ENCODE assay signal across 8 cellular contexts in genomic region chr2:53987336-53987921, GRCh38. TPM values are rescaled to one million over a fixed set of nuclear protein-coding genes. Genes with fewer than 3 reads are reported as not detected.
DNase-seq lines count a peak whose midpoint lies in the region; ATAC-seq lines count a peak whose summit lies in the region.

No MANE protein-coding gene starts in this region.

- H3K9me3 Mint-ChIP-seq in activated T-helper 17 cell treated with anti-CD3 and anti-CD28 coated beads, Interleukin-2, amount 50 U/mL, for 72 hours: no peaks in the 10 kb centered on the region
- H3K9me3 Mint-ChIP-seq in memory B cell: peaks cover 1% of the 10 kb centered on the region

- no peaks in the 10 kb centered on the region for H3K4me1 Mint-ChIP-seq in activated T-helper 17 cell treated with anti-CD3 and anti-CD28 coated beads, Interleukin-2, amount 50 U/mL, for 72 hours
- H3K4me1 Mint-ChIP-seq in memory B cell: peaks cover 16% of the 10 kb centered on the region

- ATAC-seq in GM18909 (IDR thresholded peaks at IDR 0.05; ENCODE audit: poor library complexity, unreplicated experiment) (peak; percentile 50), HG03558 (IDR thresholded peaks at IDR 0.05; ENCODE audit: extremely low read depth, unreplicated experiment) (peak; percentile 68), memory B cell (ENCODE audit: low read depth) (peak; percentile 49), HG03095 (IDR thresholded peaks at IDR 0.05; ENCODE audit: unreplicated experiment) (no peak)
- ATAC-seq in activated T-helper 17 cell treated with anti-CD3 and anti-CD28 coated beads, Interleukin-2, amount 50 U/mL, for 72 hours (replicated peaks): peak; percentile 54

- H3K27me3 Mint-ChIP-seq in activated T-helper 17 cell treated with anti-CD3 and anti-CD28 coated beads, Interleukin-2, amount 50 U/mL, for 72 hours: no peaks in the 10 kb centered on the region
- H3K27me3 Mint-ChIP-seq in memory B cell: no peaks in the 10 kb centered on the region

- DNase-seq in memory B cell (ENCODE audit: low spot score in 2 of 2) (no peak), occipital lobe (lab: John Stamatoyannopoulos, UW) (no peak)
- DNase-seq in activated T-cell treated with anti-CD3 and anti-CD28 coated beads, Interleukin-2, amount 50 U/mL, for 48 hours: no peak
- DNase-seq in activated CD4-positive, alpha-beta T cell treated with anti-CD3 and anti-CD28 coated beads for 4 hours: no peak

- H3K36me3 Mint-ChIP-seq in activated T-helper 17 cell treated with anti-CD3 and anti-CD28 coated beads, Interleukin-2, amount 50 U/mL, for 72 hours (ENCODE audit: low read depth): no peaks in the 10 kb centered on the region
- H3K36me3 Mint-ChIP-seq in memory B cell: peaks cover 13% of the 10 kb centered on the region

- peak overlapping the region; percentile 16 for H3K27ac Mint-ChIP-seq in activated T-helper 17 cell treated with anti-CD3 and anti-CD28 coated beads, Interleukin-2, amount 50 U/mL, for 72 hours
- peak overlapping the region; percentile 8 for H3K27ac Mint-ChIP-seq in memory B cell

- H3K4me3 Mint-ChIP-seq in activated T-helper 17 cell treated with anti-CD3 and anti-CD28 coated beads, Interleukin-2, amount 50 U/mL, for 72 hours: no peak overlapping the region
- no peak overlapping the region for H3K4me3 Mint-ChIP-seq in memory B cell

RNA-seq across cellular contexts. Expression of gene PSME4, which starts 16.6 kb away (rescaled TPM):
- total RNA-seq in activated T-helper 17 cell treated with anti-CD3 and anti-CD28 coated beads, Interleukin-2, amount 50 U/mL, for 72 hours: 10 to 100 TPM; 30.9 to 47.9 TPM
- 42.1 TPM for total RNA-seq in occipital lobe
